In the genomic region with DNA sequence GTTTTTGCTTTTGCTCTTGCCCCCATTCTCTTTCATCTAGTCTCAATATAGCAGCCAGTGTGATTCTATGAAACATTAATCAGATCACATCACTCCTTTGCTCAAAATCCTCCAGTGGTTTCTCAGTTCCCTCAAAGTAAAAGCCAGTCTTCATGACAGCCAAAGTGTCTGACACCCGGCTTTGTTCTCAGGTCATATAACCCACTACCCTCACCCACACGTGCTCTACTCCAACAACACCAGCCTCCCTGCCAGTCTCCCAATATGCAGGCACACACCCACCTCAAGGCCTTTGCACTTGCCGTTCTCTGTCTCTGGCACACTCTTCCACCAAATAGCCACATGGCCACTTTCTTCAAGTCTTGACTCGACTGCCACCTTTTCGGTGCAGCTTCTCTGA, we compare ENCODE assay signal across 18 cellular contexts. TPM values are rescaled to one million over a fixed set of nuclear protein-coding genes. Genes with fewer than 3 reads are reported as not detected.
DNase-seq lines count a peak whose midpoint lies in the region; ATAC-seq and TF ChIP-seq lines count a peak whose summit lies in the region.
"Had no signal": no experiment of that assay in that cellular context is flagged by ENCODE, and none has a peak within 500 bp of the region (broad histone marks: within the 10 kb centered on the region; RNA-seq: fewer than 3 reads in every experiment).

No MANE protein-coding gene starts in this region.

- H3K4me3 ChIP-seq in HEK293 (ENCODE audit: low read depth, low read length) (no peak overlapping the region), A673 (ENCODE audit: low read depth, low read length, poor library complexity, severe bottlenecking) (no peak overlapping the region)
- H3K4me3 ChIP-seq: A549; BLaER1 treated with 17β-estradiol and CSF1 and Interleukin-3, amounts not matched to agents 10 nM and 100 nM had no signal

- CTCF ChIA-PET in HEK293 (lab: Yijun Ruan, JAX) (no interaction called here), A673 (lab: Charles Lee) (no interaction called here)

- POLR2A ChIA-PET in HEK293 (lab: Yijun Ruan, JAX), result no interaction called here
- POLR2A ChIA-PET in A673 (lab: Charles Lee; ENCODE audit: low non-redundant PET), result no interaction called here

- TF ChIP-seq CTCF in HEK293 (tag by site-specific recombination; IDR thresholded peaks at IDR 0.05) (no peak), A673 (conservative IDR thresholded peaks at IDR 0.05; ENCODE audit: low read depth, low read length) (no peak)

- DNase-seq in activated T-cell treated with anti-CD3 and anti-CD28 coated beads, Interleukin-2, amount 50 U/mL, for 72 hours, result no peak
- no peak for DNase-seq in activated T-cell treated with anti-CD3 and anti-CD28 coated beads, Interleukin-2, amount 50 U/mL, for 48 hours
- DNase-seq in effector memory CD8-positive, alpha-beta T cell, result no peak
- no peak for DNase-seq in stimulated activated effector memory CD8-positive, alpha-beta T cell treated with anti-CD3 and anti-CD28 coated beads, Interleukin-12 subunit alpha, Interleukin-12 subunit beta, amount 100 ng/mL, for 72 hours (ENCODE audit: low spot score in 2 of 2)
- no peak for DNase-seq in A673 (ENCODE audit: low spot score)
- no peak for DNase-seq in epidermal melanocyte (ENCODE audit: insufficient read length, low spot score)
- DNase-seq: GOT3, MV-4-11, NCI-H1694 treated with DMSO at 0.1 percent for 48 hours, NCI-H510A, NCI-H82, SHP77 treated with DMSO at 0.1 percent for 48 hours had no signal

- H3K27ac Mint-ChIP-seq in activated T-cell treated with anti-CD3 and anti-CD28 coated beads, Interleukin-2, amount 50 U/mL, for 72 hours, result peak overlapping the region; percentile 4
- H3K27ac Mint-ChIP-seq in effector memory CD8-positive, alpha-beta T cell, result peak overlapping the region; percentile 6 to 62
- H3K27ac Mint-ChIP-seq in stimulated activated effector memory CD8-positive, alpha-beta T cell treated with anti-CD3 and anti-CD28 coated beads, Interleukin-12 subunit alpha, Interleukin-12 subunit beta, amount 100 ng/mL, for 72 hours, result peak overlapping the region; percentile 3

- peaks cover 20 to 33% of the 10 kb centered on the region in 2 donors for H3K36me3 Mint-ChIP-seq in activated T-cell treated with anti-CD3 and anti-CD28 coated beads, Interleukin-2, amount 50 U/mL, for 72 hours (ENCODE audit: insufficient read depth in 2 of 2)
- H3K36me3 Mint-ChIP-seq in effector memory CD8-positive, alpha-beta T cell (ENCODE audit: insufficient read depth), result peaks cover 20% of the 10 kb centered on the region
- H3K36me3 Mint-ChIP-seq in stimulated activated effector memory CD8-positive, alpha-beta T cell treated with anti-CD3 and anti-CD28 coated beads, Interleukin-12 subunit alpha, Interleukin-12 subunit beta, amount 100 ng/mL, for 72 hours, result peaks cover 84% of the 10 kb centered on the region

- peaks cover 3% of the 10 kb centered on the region; the same call in 1 of the 2 replicates for H3K4me1 ChIP-seq in HEK293 (ENCODE audit: control insufficient read depth, insufficient read depth, low read length)
- peaks cover 9% of the 10 kb centered on the region for H3K4me1 ChIP-seq in A673 (ENCODE audit: insufficient read depth, low read length, poor library complexity, severe bottlenecking)

- intact Hi-C loops in A673 (cut with micrococcal nuclease; ENCODE audit: unreplicated experiment), result loop anchor here (10.0 kb wide), 2 partner anchors 185 to 645 kb away; partner anchors contain the start of genes PRR11, RAD51C, SKA2 and TEX14

- H3K27me3 Mint-ChIP-seq in activated T-cell treated with anti-CD3 and anti-CD28 coated beads, Interleukin-2, amount 50 U/mL, for 72 hours (ENCODE audit: low read depth), result no peaks in the 10 kb centered on the region
- no peaks in the 10 kb centered on the region for H3K27me3 Mint-ChIP-seq in effector memory CD8-positive, alpha-beta T cell

- peaks cover 56 to 80% of the 10 kb centered on the region in 2 experiments for H3K36me3 ChIP-seq in HEK293 (ENCODE audit: control insufficient read depth in 2 of 2, insufficient read depth in 1 of 2, low read length in 2 of 2)
- peaks cover 77% of the 10 kb centered on the region for H3K36me3 ChIP-seq in A673 (ENCODE audit: insufficient read depth, low read length, poor library complexity, severe bottlenecking)

- H3K9me3 ChIP-seq in HEK293 (ENCODE audit: control insufficient read depth, insufficient read depth, low read depth, low read length), result no peaks in the 10 kb centered on the region
- H3K9me3 ChIP-seq in A673 (ENCODE audit: low read depth, low read length, poor library complexity, severe bottlenecking), result no peaks in the 10 kb centered on the region
- H3K9me3 ChIP-seq: A549; BLaER1 treated with 17β-estradiol and CSF1 and Interleukin-3, amounts not matched to agents 10 nM and 100 nM had no signal

- H3K27me3 ChIP-seq in A673 (replicated peaks; ENCODE audit: insufficient read depth, low read depth, low read length, poor library complexity), result no peaks in the 10 kb centered on the region
- H3K27me3 ChIP-seq: BLaER1 treated with 17β-estradiol and CSF1 and Interleukin-3, amounts not matched to agents 10 nM and 100 nM had no signal

- H3K27ac ChIP-seq in HEK293 (ENCODE audit: extremely low read depth, low read depth, low read length), result no peak overlapping the region
- no peak overlapping the region for H3K27ac ChIP-seq in A673 (ENCODE audit: low read depth, low read length, poor library complexity, severe bottlenecking)
- H3K27ac ChIP-seq: A549; BLaER1 treated with 17β-estradiol and CSF1 and Interleukin-3, amounts not matched to agents 10 nM and 100 nM had no signal

- peaks cover 49% of the 10 kb centered on the region for H3K4me1 Mint-ChIP-seq in activated T-cell treated with anti-CD3 and anti-CD28 coated beads, Interleukin-2, amount 50 U/mL, for 72 hours (ENCODE audit: low read depth)
- peaks cover 26 to 37% of the 10 kb centered on the region in 2 donors for H3K4me1 Mint-ChIP-seq in effector memory CD8-positive, alpha-beta T cell (ENCODE audit: low read depth in 2 of 2)
- peaks cover 41% of the 10 kb centered on the region for H3K4me1 Mint-ChIP-seq in stimulated activated effector memory CD8-positive, alpha-beta T cell treated with anti-CD3 and anti-CD28 coated beads, Interleukin-12 subunit alpha, Interleukin-12 subunit beta, amount 100 ng/mL, for 72 hours

- no peaks in the 10 kb centered on the region for H3K9me3 Mint-ChIP-seq in activated T-cell treated with anti-CD3 and anti-CD28 coated beads, Interleukin-2, amount 50 U/mL, for 72 hours
- no peaks in the 10 kb centered on the region for H3K9me3 Mint-ChIP-seq in effector memory CD8-positive, alpha-beta T cell
- no peaks in the 10 kb centered on the region for H3K9me3 Mint-ChIP-seq in stimulated activated effector memory CD8-positive, alpha-beta T cell treated with anti-CD3 and anti-CD28 coated beads, Interleukin-12 subunit alpha, Interleukin-12 subunit beta, amount 100 ng/mL, for 72 hours

- H3K4me3 Mint-ChIP-seq in activated T-cell treated with anti-CD3 and anti-CD28 coated beads, Interleukin-2, amount 50 U/mL, for 72 hours, result no peak overlapping the region
- H3K4me3 Mint-ChIP-seq in effector memory CD8-positive, alpha-beta T cell, result no peak overlapping the region
- no peak overlapping the region for H3K4me3 Mint-ChIP-seq in stimulated activated effector memory CD8-positive, alpha-beta T cell treated with anti-CD3 and anti-CD28 coated beads, Interleukin-12 subunit alpha, Interleukin-12 subunit beta, amount 100 ng/mL, for 72 hours

- no TSS peak for BruUV-seq in A673 (replicated peaks; lab: Mats Ljungman, UMichigan)

- no peak for ATAC-seq in activated T-cell treated with anti-CD3 and anti-CD28 coated beads, Interleukin-2, amount 50 U/mL, for 72 hours (replicated peaks in 1 of 2)
- ATAC-seq in effector memory CD8-positive, alpha-beta T cell (replicated peaks), result no peak
- ATAC-seq in stimulated activated effector memory CD8-positive, alpha-beta T cell treated with anti-CD3 and anti-CD28 coated beads, Interleukin-12 subunit alpha, Interleukin-12 subunit beta, amount 100 ng/mL, for 72 hours, result no peak
- no peak for ATAC-seq in HG03432 (IDR thresholded peaks at IDR 0.05; ENCODE audit: unreplicated experiment)
- ATAC-seq: A549, HCT116 had no signal

TF ChIP-seq in HEK293, 187 proteins besides CTCF, POLR2A, EP300 and RAD21:
- TF ChIP-seq SETDB1 (IDR thresholded peaks at IDR 0.05; ENCODE audit: insufficient read length, low read length) (no peak), YY1 (tag by site-specific recombination; IDR thresholded peaks at IDR 0.05) (no peak), EGR2 (tag by site-specific recombination; IDR thresholded peaks at IDR 0.05; ENCODE audit: low read depth) (peak; percentile 40; the same call in 1 of the 2 replicates)

RNA-seq across cellular contexts. Expression of gene MTMR4, which starts 4.4 kb away (rescaled TPM):
- total RNA-seq in activated T-cell treated with anti-CD3 and anti-CD28 coated beads, Interleukin-2, amount 50 U/mL, for 72 hours, result 10 to 100 TPM; 75.5 to 88.4 TPM
- total RNA-seq in A673 (2021), result 79.4 and 81.9 TPM in 2 replicates

RNA-seq across cellular contexts. Expression of gene HSF5, which starts 21.9 kb away (rescaled TPM):
- 1 to 10 TPM; 2.9 to 3.3 TPM for total RNA-seq in activated T-cell treated with anti-CD3 and anti-CD28 coated beads, Interleukin-2, amount 50 U/mL, for 72 hours
- total RNA-seq in A673 (2021), result 0.06 and 0.17 TPM in 2 replicates
- total RNA-seq: RPMI7951 had no signal
